ENCODE assay signal across 26 cellular contexts in genomic region chr6:108687921-108688320, GRCh38.
"Had no signal": no experiment of that assay in that cellular context is flagged by ENCODE, and none has a peak within 500 bp of the region (broad histone marks: within the 10 kb centered on the region; RNA-seq: fewer than 3 reads in every experiment).

No MANE protein-coding gene starts in this region.

- H3K27ac ChIP-seq: testis, vagina had no signal

- DNase-seq: activated B cell treated with CpG ODN at 0.5 μM for 24 hours; activated CD4-positive, alpha-beta T cell treated with anti-CD3 and anti-CD28 coated beads for 4 hours; activated CD4-positive, alpha-beta T cell treated with anti-CD3 and anti-CD28 coated beads, Interleukin-2, amount 50 U/mL, for 48 hours; activated CD8-positive, alpha-beta memory T cell treated with anti-CD3 and anti-CD28 coated beads, Interleukin-2, amount 50 U/mL, for 48 hours; activated naive CD4-positive, alpha-beta T cell treated with Interleukin-2 at 50 U/mL for 16 hours; activated naive CD8-positive, alpha-beta T cell treated with anti-CD3 and anti-CD28 coated beads, Interleukin-2, amount 10 ng/mL, durations not matched to agents 7 days and 5 days; activated T-cell treated with anti-CD3 and anti-CD28 coated beads, Interleukin-2, amount 50 U/mL, for 4 hours; amygdala; central memory CD4-positive, alpha-beta T cell; effector memory CD4-positive, alpha-beta T cell; heart right ventricle; kidney; lower lobe of right lung; naive B cell; occipital lobe; posterior cingulate gyrus; retina; spleen; stimulated activated CD4-positive, alpha-beta T cell treated with anti-CD3 and anti-CD28 coated beads, Interleukin-4, amount 100 ng/mL, for 1 hour; stimulated activated naive CD4-positive, alpha-beta T cell; T1000; testis had no signal

- ATAC-seq: activated T-cell treated with anti-CD3 and anti-CD28 coated beads, Interleukin-2, amount 50 U/mL, for 4 hours; heart right ventricle; lower lobe of right lung had no signal

- H3K27ac Mint-ChIP-seq: activated B cell treated with CpG ODN at 0.5 μM for 24 hours; activated naive CD8-positive, alpha-beta T cell treated with anti-CD3 and anti-CD28 coated beads, Interleukin-2, amount 10 ng/mL, durations not matched to agents 7 days and 5 days; type B pancreatic cell had no signal

- H3K9me3 ChIP-seq: esophagus muscularis mucosa, heart right ventricle, lower lobe of right lung, spleen, testis, vagina had no signal

- H3K4me3 Mint-ChIP-seq: activated B cell treated with CpG ODN at 0.5 μM for 24 hours; activated naive CD8-positive, alpha-beta T cell treated with anti-CD3 and anti-CD28 coated beads, Interleukin-2, amount 10 ng/mL, durations not matched to agents 7 days and 5 days; activated T-cell treated with anti-CD3 and anti-CD28 coated beads, Interleukin-2, amount 50 U/mL, for 4 hours; naive B cell; neural crest cell; type B pancreatic cell had no signal

- H3K4me1 Mint-ChIP-seq: activated B cell treated with CpG ODN at 0.5 μM for 24 hours had no signal

- H3K27me3 ChIP-seq: esophagus muscularis mucosa, heart right ventricle, spleen, testis, vagina had no signal

- H3K4me3 ChIP-seq: esophagus muscularis mucosa, heart right ventricle, lower lobe of right lung, spleen, testis, vagina had no signal

- H3K27me3 Mint-ChIP-seq: activated B cell treated with CpG ODN at 0.5 μM for 24 hours; activated naive CD8-positive, alpha-beta T cell treated with anti-CD3 and anti-CD28 coated beads, Interleukin-2, amount 10 ng/mL, durations not matched to agents 7 days and 5 days; naive B cell; type B pancreatic cell had no signal
